13 cellular contexts compared by ENCODE assay signal in genomic region chr18:2302628-2303516, GRCh38.
DNase-seq lines count a peak whose midpoint lies in the region; ATAC-seq, FAIRE-seq and TF ChIP-seq lines count a peak whose summit lies in the region.
"Had no signal": no experiment of that assay in that cellular context is flagged by ENCODE, and none has a peak within 500 bp of the region (broad histone marks: within the 10 kb centered on the region; RNA-seq: fewer than 3 reads in every experiment).

No MANE protein-coding gene starts in this region.

- peaks cover 7 to 28% of the 10 kb centered on the region in 2 donors for H3K27me3 Mint-ChIP-seq in CD8-positive, alpha-beta memory T cell

- H3K27me3 ChIP-seq in CD8-positive, alpha-beta memory T cell (ENCODE audit: insufficient read depth, low read length, poor library complexity, severe bottlenecking): no peaks in the 10 kb centered on the region
- H3K27me3 ChIP-seq in bronchial epithelial cell (ENCODE audit: control insufficient read depth, insufficient read depth, low read length): no peaks in the 10 kb centered on the region
- H3K27me3 ChIP-seq: BLaER1 had no signal

- H3K36me3 Mint-ChIP-seq in CD8-positive, alpha-beta memory T cell: no peaks in the 10 kb centered on the region

- no peak for ATAC-seq in mucosa of descending colon

- POLR2A ChIA-PET in CD8-positive, alpha-beta memory T cell (lab: Charles Lee): no interaction called here

- no peaks in the 10 kb centered on the region for H3K36me3 ChIP-seq in CD8-positive, alpha-beta memory T cell (ENCODE audit: insufficient read depth, low read length)
- H3K36me3 ChIP-seq in bronchial epithelial cell (ENCODE audit: control insufficient read depth, insufficient read depth, low read length) (no peaks in the 10 kb centered on the region), mucosa of descending colon (ENCODE audit: low read depth) (no peaks in the 10 kb centered on the region)
- H3K36me3 ChIP-seq: BLaER1 had no signal

- H3K4me1 Mint-ChIP-seq in CD8-positive, alpha-beta memory T cell: no peaks in the 10 kb centered on the region

- peak; percentile 18 for FAIRE-seq in bronchial epithelial cell (lab: Jason Lieb, UNC)

- H3K27ac ChIP-seq in CD8-positive, alpha-beta memory T cell (ENCODE audit: low read depth, low read length): peak overlapping the region; percentile 75
- H3K27ac ChIP-seq: BLaER1, skin epidermis had no signal

- H3K9me3 Mint-ChIP-seq in CD8-positive, alpha-beta memory T cell: no peaks in the 10 kb centered on the region

- TF ChIP-seq CTCF in bronchial epithelial cell (IDR thresholded peaks at IDR 0.05; ENCODE audit: insufficient read depth, low read length, severe bottlenecking): no peak
- TF ChIP-seq CTCF in mucosa of descending colon (IDR thresholded peaks at IDR 0.05): no peak

- CTCF ChIA-PET in CD8-positive, alpha-beta memory T cell (lab: Charles Lee): no interaction called here

- H3K9me3 ChIP-seq in CD8-positive, alpha-beta memory T cell (ENCODE audit: low read length): no peaks in the 10 kb centered on the region
- no peaks in the 10 kb centered on the region for H3K9me3 ChIP-seq in mucosa of descending colon
- H3K9me3 ChIP-seq: BLaER1 had no signal

- no peak for DNase-seq in CD8-positive, alpha-beta memory T cell
- DNase-seq in M059J (ENCODE audit: low read depth): peak; percentile 74
- peak; percentile 89 for DNase-seq in bronchial epithelial cell (ENCODE audit: low read depth)
- peak; percentile 10 for DNase-seq in left kidney (ENCODE audit: low read depth, low spot score)
- DNase-seq in D341Med (ENCODE audit: low spot score): no peak
- DNase-seq in mucosa of descending colon: no peak
- DNase-seq in activated T-cell treated with anti-CD3 and anti-CD28 coated beads, Interleukin-2, amount 50 U/mL, for 1 hour: no peak
- DNase-seq in stimulated activated CD8-positive, alpha-beta memory T cell treated with anti-CD3 and anti-CD28 coated beads, Interleukin-4, amount 100 ng/mL, for 48 hours: no peak
- DNase-seq: caudate nucleus, glutamatergic neuron, NCI-H1092 had no signal

- no peak overlapping the region for H3K4me3 ChIP-seq in CD8-positive, alpha-beta memory T cell (ENCODE audit: low read length)
- no peak overlapping the region for H3K4me3 ChIP-seq in bronchial epithelial cell (ENCODE audit: low read depth, low read length)
- no peak overlapping the region for H3K4me3 ChIP-seq in mucosa of descending colon
- H3K4me3 ChIP-seq: BLaER1, skin epidermis had no signal

- intact Hi-C loops in mucosa of descending colon (cut with DNase I, micrococcal nuclease): no loop called here

- no peak overlapping the region for H3K4me3 Mint-ChIP-seq in CD8-positive, alpha-beta memory T cell

- H3K27ac Mint-ChIP-seq in CD8-positive, alpha-beta memory T cell: peak overlapping the region in 1 of 8 donors; percentile 26

- no peaks in the 10 kb centered on the region for H3K4me1 ChIP-seq in CD8-positive, alpha-beta memory T cell (ENCODE audit: insufficient read depth, low read length)
- H3K4me1 ChIP-seq in mucosa of descending colon (ENCODE audit: low read depth): no peaks in the 10 kb centered on the region
- H3K4me1 ChIP-seq: BLaER1 had no signal

Comparison
In these comparisons a context has a peak if more than half of its experiments do, and no peak if none do; other contexts are left out.
1. DNase-seq: peak in M059J (single experiment), bronchial epithelial cell (single experiment) and left kidney (single experiment); none in CD8-positive, alpha-beta memory T cell (0 of 5), D341Med (single experiment), mucosa of descending colon (0 of 3), activated T-cell treated with anti-CD3 and anti-CD28 coated beads, Interleukin-2, amount 50 U/mL, for 1 hour (single experiment) and stimulated activated CD8-positive, alpha-beta memory T cell treated with anti-CD3 and anti-CD28 coated beads, Interleukin-4, amount 100 ng/mL, for 48 hours (single experiment).